ENCODE assay signal across 19 cellular contexts in the genomic region with DNA sequence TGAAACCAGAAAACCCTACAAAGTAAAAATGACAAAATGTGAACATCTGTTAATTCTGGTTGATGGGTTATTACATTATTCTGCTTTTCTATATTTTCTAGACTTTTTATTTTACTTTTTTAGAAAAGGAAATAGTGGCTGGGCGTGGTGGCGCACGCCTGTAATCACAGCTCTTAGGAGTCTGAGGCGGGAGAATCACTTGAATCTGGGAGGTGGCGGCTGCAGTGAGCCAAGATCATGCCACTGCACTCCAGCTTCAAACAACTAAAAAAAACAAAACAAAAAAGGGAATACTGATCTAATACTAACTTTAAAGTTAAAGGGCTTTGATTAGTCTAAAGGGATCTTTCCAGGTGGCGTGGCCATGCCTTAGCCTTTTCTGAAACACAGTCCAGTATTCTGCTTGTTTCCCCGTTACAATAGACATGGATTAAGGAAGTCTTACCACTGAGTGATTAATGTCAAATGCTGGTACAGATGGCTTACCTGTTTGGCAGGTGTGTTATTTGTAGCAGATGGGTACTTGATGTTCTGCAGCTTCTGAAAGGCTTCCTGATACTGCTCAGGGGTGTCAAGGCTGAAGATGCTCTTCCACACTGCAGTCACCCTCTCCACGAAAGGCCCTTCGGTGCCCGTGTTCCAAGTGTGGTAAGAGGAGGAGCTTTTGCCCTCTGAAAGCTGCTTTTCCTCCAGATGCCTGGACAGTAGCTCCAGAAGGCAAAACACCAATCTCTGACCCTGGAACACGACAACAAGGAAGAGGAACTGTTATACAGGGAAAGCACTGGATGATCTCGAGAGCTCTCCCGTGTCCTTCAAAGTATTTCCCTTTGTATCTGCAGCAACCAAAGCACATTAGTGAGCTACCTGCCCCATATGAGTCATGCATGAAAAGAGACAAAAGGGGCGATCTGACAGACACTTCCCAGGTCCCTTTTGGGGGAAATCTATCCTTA. TPM values are rescaled to one million over a fixed set of nuclear protein-coding genes. Genes with fewer than 3 reads are reported as not detected.
DNase-seq lines count a peak whose midpoint lies in the region; ATAC-seq, FAIRE-seq and TF ChIP-seq lines count a peak whose summit lies in the region.
"Had no signal": no experiment of that assay in that cellular context is flagged by ENCODE, and none has a peak within 500 bp of the region (broad histone marks: within the 10 kb centered on the region; RNA-seq: fewer than 3 reads in every experiment).

No MANE protein-coding gene starts in this region.

- no peak overlapping the region for H2AK5ac ChIP-seq in H9 (ENCODE audit: insufficient read length, low read length)

- ATAC-seq in GM19452 (IDR thresholded peaks at IDR 0.05; ENCODE audit: unreplicated experiment), result no peak
- ATAC-seq: CD8-positive, alpha-beta T cell had no signal

- WGBS in H9 (ENCODE audit: extremely low coverage, insufficient read length, low lambda C conversion rate), result no CpG with 5 or more reads among the region's 14 CpGs
- WGBS in endodermal cell (ENCODE audit: insufficient coverage in 1 of 2, insufficient read length in 1 of 2), 2 experiments, result 83 to 89% methylated on average over 12 to 14 of the region's 14 CpGs
- WGBS in small intestine, 3 donors, result 77 to 86% (median 82%) methylated on average over 14 of the region's 14 CpGs

- H4K8ac ChIP-seq in H9 (replicated peaks; ENCODE audit: insufficient read length, low read depth, low read length), result no peak overlapping the region

- no peak overlapping the region for H3K18ac ChIP-seq in H9 (ENCODE audit: insufficient read length, low read depth, low read length)

- no peak overlapping the region for H2BK5ac ChIP-seq in H9 (ENCODE audit: insufficient read length, low read length)

- H2AFZ ChIP-seq in H9 (ENCODE audit: low read length), result no peak overlapping the region

- H3T11ph ChIP-seq in H9 (ENCODE audit: low read length), result no peak overlapping the region

- H3K27ac ChIP-seq in H9 (ENCODE audit: insufficient read length, low read depth, low read length), result no peak overlapping the region
- H3K27ac ChIP-seq in endodermal cell (ENCODE audit: low read depth, low read length), result no peak overlapping the region
- no peak overlapping the region for H3K27ac ChIP-seq in small intestine (ENCODE audit: low read depth in 1 of 2, low read length in 1 of 2)
- H3K27ac ChIP-seq: BLaER1 treated with 17β-estradiol and CSF1 and Interleukin-3, amounts not matched to agents 10 nM and 100 nM had no signal

- no peak overlapping the region for H2BK120ac ChIP-seq in H9 (ENCODE audit: low read depth, low read length, poor library complexity, severe bottlenecking)

- H3K14ac ChIP-seq in H9 (ENCODE audit: insufficient read depth, low read length), result no peak overlapping the region

- no peak overlapping the region for H3K4me3 Mint-ChIP-seq in H9
- H3K4me3 Mint-ChIP-seq in endodermal cell, result no peak overlapping the region
- H3K4me3 Mint-ChIP-seq: CD8-positive, alpha-beta T cell had no signal

- no peak overlapping the region for H3K23ac ChIP-seq in H9 (ENCODE audit: insufficient read length, low read depth, low read length)

- no peaks in the 10 kb centered on the region for H3K79me1 ChIP-seq in H9 (ENCODE audit: insufficient read depth, low read depth, low read length, poor library complexity, severe bottlenecking)

- H3K27me3 ChIP-seq in H9 (ENCODE audit: insufficient read depth, low read length) (no peaks in the 10 kb centered on the region), endodermal cell (ENCODE audit: control insufficient read depth, insufficient read depth, low read length, poor library complexity, severe bottlenecking) (no peaks in the 10 kb centered on the region), small intestine (ENCODE audit: control insufficient read depth in 2 of 2, insufficient read depth in 2 of 2, low read length in 2 of 2) (no peaks in the 10 kb centered on the region)
- H3K27me3 ChIP-seq: BLaER1 treated with 17β-estradiol and CSF1 and Interleukin-3, amounts not matched to agents 10 nM and 100 nM had no signal

- H3K56ac ChIP-seq in H9 (ENCODE audit: insufficient read length, low read depth, low read length), result no peak overlapping the region

- no peaks in the 10 kb centered on the region for H3K79me2 ChIP-seq in H9 (ENCODE audit: insufficient read depth, low read length)

- no peaks in the 10 kb centered on the region for H3K4me1 Mint-ChIP-seq in H9
- peaks cover 17% of the 10 kb centered on the region for H3K4me1 Mint-ChIP-seq in endodermal cell

- no peak overlapping the region for H2BK15ac ChIP-seq in H9 (ENCODE audit: low read depth, low read length)

- H3K23me2 ChIP-seq in H9 (ENCODE audit: insufficient read length, low read depth, low read length, poor library complexity, severe bottlenecking), result no peaks in the 10 kb centered on the region

- H4K5ac ChIP-seq in H9 (ENCODE audit: insufficient read length, low read depth, low read length), result no peak overlapping the region

- H3K4me3 ChIP-seq in endodermal cell (ENCODE audit: low read length) (no peak overlapping the region), small intestine (ENCODE audit: low read depth in 1 of 2, low read length in 2 of 2) (no peak overlapping the region)
- H3K4me3 ChIP-seq: BLaER1 treated with 17β-estradiol and CSF1 and Interleukin-3, amounts not matched to agents 10 nM and 100 nM; HAP-1 had no signal

- H3K27ac Mint-ChIP-seq in H9, result peak overlapping the region in 2 of 3 experiments; percentile 19 to 24; a peak in 1 of 7 replicates
- H3K27ac Mint-ChIP-seq in endodermal cell, result peak overlapping the region; percentile 81
- H3K27ac Mint-ChIP-seq: CD8-positive, alpha-beta T cell had no signal

- H3K27me3 Mint-ChIP-seq in H9 (ENCODE audit: low read depth), result no peaks in the 10 kb centered on the region
- no peaks in the 10 kb centered on the region for H3K27me3 Mint-ChIP-seq in endodermal cell (ENCODE audit: insufficient read depth)

- no peaks in the 10 kb centered on the region for H3K4me1 ChIP-seq in H9 (ENCODE audit: insufficient read depth, low read length)
- no peaks in the 10 kb centered on the region for H3K4me1 ChIP-seq in endodermal cell (ENCODE audit: control insufficient read depth, insufficient read depth, low read length)
- H3K4me1 ChIP-seq in small intestine (ENCODE audit: control insufficient read depth in 2 of 2, insufficient read depth in 1 of 2, low read depth in 1 of 2, low read length in 1 of 2), result no peaks in the 10 kb centered on the region
- H3K4me1 ChIP-seq: HAP-1 had no signal

- TF ChIP-seq CTCF in H9 (conservative IDR thresholded peaks at IDR 0.05), result no peak
- TF ChIP-seq CTCF in endodermal cell (conservative IDR thresholded peaks at IDR 0.05), result no peak

- H4K20me1 ChIP-seq in H9 (ENCODE audit: control insufficient read depth, insufficient read depth, insufficient read length), result no peaks in the 10 kb centered on the region

- H2BK12ac ChIP-seq in H9 (ENCODE audit: insufficient read length, low read depth, low read length), result no peak overlapping the region

- H4K91ac ChIP-seq in H9 (ENCODE audit: insufficient read length, low read depth, low read length), result no peak overlapping the region

- no peak overlapping the region for H2BK20ac ChIP-seq in H9 (ENCODE audit: low read depth, low read length, poor library complexity, severe bottlenecking)

- H3K9me3 Mint-ChIP-seq in H9 (no peaks in the 10 kb centered on the region), endodermal cell (no peaks in the 10 kb centered on the region)
- H3K9me3 Mint-ChIP-seq: CD8-positive, alpha-beta T cell had no signal

- no peak overlapping the region for H3K4me2 ChIP-seq in H9 (ENCODE audit: insufficient read depth, insufficient read length, low read length)
- H3K4me2 ChIP-seq: BLaER1 treated with 17β-estradiol and CSF1 and Interleukin-3, amounts not matched to agents 10 nM and 100 nM; SK-N-SH had no signal

- H3K36me3 ChIP-seq in endodermal cell (ENCODE audit: control insufficient read depth, insufficient read depth, low read length), result peaks cover 94% of the 10 kb centered on the region
- peaks cover 12 to 22% of the 10 kb centered on the region in 2 donors for H3K36me3 ChIP-seq in small intestine (ENCODE audit: control insufficient read depth in 2 of 2, insufficient read depth in 2 of 2, low read length in 2 of 2)

- H3K9me3 ChIP-seq in H9 (ENCODE audit: control insufficient read depth, low read depth, low read length), result no peaks in the 10 kb centered on the region
- H3K9me3 ChIP-seq in endodermal cell (ENCODE audit: control insufficient read depth, low read length), result no peaks in the 10 kb centered on the region
- H3K9me3 ChIP-seq in small intestine (ENCODE audit: control insufficient read depth, low read depth), result no peaks in the 10 kb centered on the region
- H3K9me3 ChIP-seq: BLaER1 treated with 17β-estradiol and CSF1 and Interleukin-3, amounts not matched to agents 10 nM and 100 nM; HAP-1; SK-N-SH had no signal

- DNase-seq in NCI-H2227 treated with DMSO at 0.1 percent for 48 hours (lab: John Stamatoyannopoulos, UW), result peak; percentile 1
- DNase-seq in NCI-H2227 (lab: John Stamatoyannopoulos, UW; ENCODE audit: unreplicated experiment), result no peak
- no peak for DNase-seq in H9
- no peak for DNase-seq in endodermal cell
- DNase-seq in small intestine, result peak; percentile 31
- no peak for DNase-seq in NCI-H187 treated with DMSO at 0.1 percent for 48 hours (lab: John Stamatoyannopoulos, UW)
- DNase-seq in NCI-H1436 (lab: John Stamatoyannopoulos, UW), result no peak
- DNase-seq: Calu3; CD8-positive, alpha-beta T cell; DMS79 treated with DMSO at 0.1 percent for 48 hours; NCI-H1092 treated with DMSO at 0.1 percent for 48 hours; NCI-H345; NCI-H524 treated with DMSO at 0.1 percent for 48 hours; RPMI8226; SHP77 treated with DMSO at 0.1 percent for 48 hours; SK-N-SH had no signal

- H3K9ac ChIP-seq in H9 (ENCODE audit: extremely low read depth, insufficient read length, low read length) (no peak overlapping the region), endodermal cell (ENCODE audit: extremely low read depth, low read length, poor library complexity, severe bottlenecking) (no peak overlapping the region)
- H3K9ac ChIP-seq: BLaER1 treated with 17β-estradiol and CSF1 and Interleukin-3, amounts not matched to agents 10 nM and 100 nM; SK-N-SH had no signal

- no peak for FAIRE-seq in small intestine (lab: Jason Lieb, UNC)

- H3K36me3 Mint-ChIP-seq in H9 (ENCODE audit: insufficient read depth in 1 of 3, low read depth in 3 of 3) (peaks cover 52 to 92% (median 90%) of the 10 kb centered on the region in 3 experiments; a peak in 6 of 7 replicates), endodermal cell (ENCODE audit: low read depth) (peaks cover 81% of the 10 kb centered on the region)

- H3K4ac ChIP-seq in H9 (ENCODE audit: low read depth, low read length), result no peak overlapping the region

RNA-seq across cellular contexts. Expression of gene CNOT8, which starts 37.5 kb away (rescaled TPM):
- total RNA-seq in H9 (2021), result 44.3 and 45.6 TPM in 2 replicates
- total RNA-seq in endodermal cell, result 10 to 100 TPM; 44.6 to 48.8 TPM
- 71.1 TPM for polyA plus RNA-seq in endodermal cell (2013, experiment 1 of 2)
- polyA plus RNA-seq in endodermal cell (2013, experiment 2 of 2), result 71.0 TPM
- 10 to 100 TPM; 43.5 to 54.1 (median 46.1) TPM for polyA plus RNA-seq in small intestine

RNA-seq across cellular contexts. Expression of gene GEMIN5, which starts 42.1 kb away (rescaled TPM):
- total RNA-seq in H9 (2021) (34.2 and 35.8 TPM in 2 replicates), endodermal cell (10 to 100 TPM; 25.6 to 26.4 TPM)
- polyA plus RNA-seq in endodermal cell (2013, experiment 1 of 2), result 20.0 TPM
- 20.9 TPM for polyA plus RNA-seq in endodermal cell (2013, experiment 2 of 2)
- polyA plus RNA-seq in small intestine, result 1 to 10 TPM; 1.4 to 5.0 (median 1.8) TPM

RNA-seq across cellular contexts. Expression of gene MRPL22, which starts 45.0 kb away (rescaled TPM):
- total RNA-seq in H9 (2021), result 74.3 and 77.2 TPM in 2 replicates
- 10 to 100 TPM; 84.3 to 96.6 TPM for total RNA-seq in endodermal cell
- polyA plus RNA-seq in endodermal cell (2013, experiment 1 of 2), result 79.7 TPM
- polyA plus RNA-seq in endodermal cell (2013, experiment 2 of 2), result 103 TPM
- polyA plus RNA-seq in small intestine, result 10 to 100 TPM; 57.6 to 63.5 (median 60.9) TPM

RNA-seq across cellular contexts. Expression of gene FAXDC2, which starts 45.5 kb away (rescaled TPM):
- 3.0 and 3.2 TPM in 2 replicates for total RNA-seq in H9 (2021)
- total RNA-seq in endodermal cell, result 1 to 10 TPM; 2.3 to 6.2 TPM
- 12.0 TPM for polyA plus RNA-seq in endodermal cell (2013, experiment 1 of 2)
- polyA plus RNA-seq in endodermal cell (2013, experiment 2 of 2), result 10.4 TPM
- 10 to 100 TPM; 10.8 to 17.0 (median 13.2) TPM for polyA plus RNA-seq in small intestine
- total RNA-seq: Calu3 had no signal

Comparison
In these comparisons a context has a peak if more than half of its experiments do, and no peak if none do; other contexts are left out.
1. DNase-seq: peak in NCI-H2227 treated with DMSO at 0.1 percent for 48 hours (single experiment) and small intestine (single experiment); none in NCI-H2227 (single experiment), H9 (single experiment), endodermal cell (single experiment), NCI-H187 treated with DMSO at 0.1 percent for 48 hours (single experiment) and NCI-H1436 (single experiment).